Comparison of ENCODE assay signal across 23 cellular contexts in the genomic region with DNA sequence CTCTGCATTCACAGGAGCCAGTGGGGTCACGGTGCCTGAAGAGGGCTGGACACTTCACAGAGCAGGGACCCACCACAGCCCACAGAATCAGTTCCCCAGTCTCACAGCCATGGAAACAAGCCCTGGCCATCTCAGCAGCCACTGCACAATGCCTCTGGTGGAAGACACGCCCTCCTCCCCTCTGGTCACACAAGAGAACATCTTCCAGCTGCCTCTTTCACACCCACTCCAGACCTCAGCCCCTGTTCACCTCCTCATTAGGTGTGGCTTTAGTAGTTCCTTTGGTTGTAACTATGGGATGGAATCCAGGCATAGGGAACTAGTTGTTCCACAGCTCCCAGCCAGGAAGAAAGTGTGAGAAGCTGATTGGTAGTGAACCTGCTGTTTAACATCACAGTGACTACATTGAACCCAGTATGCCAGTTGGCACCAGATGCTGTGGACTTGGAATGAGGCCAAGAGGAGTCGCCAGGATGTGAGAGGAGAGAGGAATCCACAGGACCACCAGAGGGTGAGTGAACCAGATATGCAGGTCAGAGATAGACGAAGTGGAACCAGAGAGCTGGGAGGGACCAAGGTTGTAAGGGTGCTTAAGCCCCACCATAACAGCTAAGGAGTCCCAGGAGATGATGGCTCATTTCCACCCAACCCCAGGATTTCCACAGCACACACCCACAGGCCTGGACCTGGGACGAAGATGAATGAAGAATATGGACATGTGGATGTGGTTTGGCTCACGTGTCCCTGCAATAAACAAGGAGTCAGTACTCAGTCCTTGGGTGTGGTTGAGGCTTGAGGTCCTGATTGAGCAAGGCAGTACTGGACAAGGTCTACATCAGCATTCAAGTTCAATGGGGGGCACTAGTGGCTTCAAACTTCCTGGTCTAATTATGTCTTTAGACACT. TPM values are rescaled to one million over a fixed set of nuclear protein-coding genes. Genes with fewer than 3 reads are reported as not detected.
DNase-seq lines count a peak whose midpoint lies in the region; ATAC-seq, FAIRE-seq and TF ChIP-seq lines count a peak whose summit lies in the region.
"Had no signal": no experiment of that assay in that cellular context is flagged by ENCODE, and none has a peak within 500 bp of the region (broad histone marks: within the 10 kb centered on the region; RNA-seq: fewer than 3 reads in every experiment).

No MANE protein-coding gene starts in this region.

- no peak overlapping the region for H3K9ac ChIP-seq in adipocyte (ENCODE audit: low read length)
- H3K9ac ChIP-seq: KMS-11 had no signal

- H3K36me3 ChIP-seq in adipocyte (ENCODE audit: control insufficient read depth, insufficient read depth, low read length, severe bottlenecking) = peaks cover 25% of the 10 kb centered on the region
- no peaks in the 10 kb centered on the region for H3K36me3 ChIP-seq in pancreas

- H3K4me3 ChIP-seq in adipocyte (ENCODE audit: low read length) = no peak overlapping the region
- no peak overlapping the region for H3K4me3 ChIP-seq in pancreas
- H3K4me3 ChIP-seq: stomach had no signal

- H3K9me3 ChIP-seq in adipocyte (ENCODE audit: control insufficient read depth, low read length) (no peaks in the 10 kb centered on the region), pancreas (no peaks in the 10 kb centered on the region)

- intact Hi-C loops in left ventricle myocardium superior (cut with micrococcal nuclease) = no loop called here
- intact Hi-C loops in Right ventricle myocardium superior (cut with DNase I) = no loop called here
- intact Hi-C loops in pancreas (cut with DNase I) = no loop called here

- ATAC-seq in left ventricle myocardium superior (peak; percentile 15), Right ventricle myocardium superior (ENCODE audit: poor library complexity) (no peak), HG02938 (IDR thresholded peaks at IDR 0.05; ENCODE audit: unreplicated experiment) (no peak), pancreas (no peak), left lobe of liver (no peak)
- ATAC-seq: esophagus mucosa, left colon had no signal

- H3K27me3 ChIP-seq in adipocyte (replicated peaks; ENCODE audit: control insufficient read depth, insufficient read depth, low read length) (no peaks in the 10 kb centered on the region), pancreas (no peaks in the 10 kb centered on the region)
- H3K27me3 ChIP-seq: stomach had no signal

- H3K4me1 ChIP-seq in adipocyte (ENCODE audit: control insufficient read depth, insufficient read depth, low read length) (peaks cover 21% of the 10 kb centered on the region), pancreas (no peaks in the 10 kb centered on the region)
- H3K4me1 ChIP-seq: stomach had no signal

- TF ChIP-seq CTCF in pancreas (IDR thresholded peaks at IDR 0.05) = no peak

- no peak for FAIRE-seq in pancreas (lab: Jason Lieb, UNC)
- FAIRE-seq: GM18507, RCC 7860 had no signal

- WGBS in pancreas, 2 donors = 85 to 87% methylated on average over 6 of the region's 6 CpGs

- no peak overlapping the region for H3K27ac ChIP-seq in pancreas
- H3K27ac ChIP-seq: KMS-11, stomach, VCaP had no signal

- DNase-seq in left ventricle myocardium superior = no peak
- no peak for DNase-seq in Right ventricle myocardium superior
- peak; percentile 22 for DNase-seq in adipocyte (ENCODE audit: low read depth)
- peak; percentile 34 for DNase-seq in fibroblast of the conjunctiva (ENCODE audit: low read depth)
- no peak for DNase-seq in pancreas
- DNase-seq in left lobe of liver (ENCODE audit: low spot score) = no peak
- DNase-seq in islet precursor cell = no peak
- DNase-seq: activated CD4-positive, alpha-beta memory T cell treated with anti-CD3 and anti-CD28 coated beads, Interleukin-2, amount 10 ng/mL, durations not matched to agents 7 days and 5 days; cortex of kidney; hypothalamus; left colon; naive B cell; NCI-H146; NCI-H510A treated with DMSO at 0.1 percent for 48 hours; stimulated activated CD4-positive, alpha-beta T cell treated with anti-CD3 and anti-CD28 coated beads, Interleukin-15, amount 100 ng/mL, for 24 hours; stomach; SW 1271 had no signal

RNA-seq across cellular contexts. Expression of a gene that starts 8.8 kb away (rescaled TPM):
- total RNA-seq in left ventricle myocardium superior (8.9 TPM), Right ventricle myocardium superior (9.1 TPM), pancreas (10 to 100 TPM in 1 of 6 donors, 1 to 10 TPM in 5; 1.5 to 15.3 (median 4.6) TPM), left lobe of liver (12.4 TPM)
- polyA plus RNA-seq in pancreas = 1 to 10 TPM; 4.0 TPM

RNA-seq across cellular contexts. Expression of a gene that starts 26.2 kb away (rescaled TPM):
- total RNA-seq in left ventricle myocardium superior (14.6 TPM), Right ventricle myocardium superior (12.5 TPM), pancreas (10 to 100 TPM in 1 of 6 donors, 1 to 10 TPM in 5; 3.7 to 10.9 (median 6.5) TPM), left lobe of liver (5.0 TPM)
- 10 to 100 TPM in 1 of 2 donors, 1 to 10 TPM in 1; 8.1 to 15.3 TPM for polyA plus RNA-seq in pancreas

RNA-seq across cellular contexts. Expression of a gene that starts 29.4 kb away (rescaled TPM):
- total RNA-seq in left ventricle myocardium superior (9.4 TPM), Right ventricle myocardium superior (9.0 TPM), pancreas (10 to 100 TPM in 4 of 6 donors, 1 to 10 TPM in 2; 3.9 to 33.5 (median 13.3) TPM), left lobe of liver (9.5 TPM)
- 10 to 100 TPM in 1 of 2 donors, 1 to 10 TPM in 1; 8.9 to 13.9 TPM for polyA plus RNA-seq in pancreas

RNA-seq across cellular contexts. Expression of a gene that starts 48.6 kb away (rescaled TPM):
- total RNA-seq in left ventricle myocardium superior (4.5 TPM), Right ventricle myocardium superior (4.9 TPM), pancreas (10 to 100 TPM in 1 of 6 donors, 1 to 10 TPM in 5; 1.7 to 10.5 (median 5.0) TPM), left lobe of liver (3.0 TPM)
- 1 to 10 TPM; 3.8 to 4.4 TPM for polyA plus RNA-seq in pancreas

Comparison
In these comparisons a context has a peak if more than half of its experiments do, and no peak if none do; other contexts are left out.
1. DNase-seq: peak in adipocyte (single experiment) and fibroblast of the conjunctiva (single experiment); none in left ventricle myocardium superior (single experiment), Right ventricle myocardium superior (single experiment), pancreas (0 of 6), left lobe of liver (single experiment) and islet precursor cell (single experiment).